Comparison of ENCODE assay signal across 18 cellular contexts in genomic region chr1:44033756-44034155, GRCh38.
"Had no signal": no experiment of that assay in that cellular context is flagged by ENCODE, and none has a peak within 500 bp of the region (broad histone marks: within the 10 kb centered on the region; RNA-seq: fewer than 3 reads in every experiment).

No MANE protein-coding gene starts in this region.

- H3K9me3 Mint-ChIP-seq: activated naive CD8-positive, alpha-beta T cell treated with anti-CD3 and anti-CD28 coated beads for 36 hours; activated T-cell treated with anti-CD3 and anti-CD28 coated beads, Interleukin-2, amount 50 U/mL, for 4 hours; natural killer cell treated with Interleukin-12 subunit alpha and Interleukin-12 subunit beta and Interleukin-15 and Interleukin-18, amount 100 ng/mL, for 72 hours had no signal

- ATAC-seq: activated CD4-positive, CD25-positive, alpha-beta regulatory T cell treated with anti-CD3 and anti-CD28 coated beads, Interleukin-2, amount 50 U/mL, for 24 hours; activated CD8-positive, alpha-beta memory T cell treated with anti-CD3 and anti-CD28 coated beads, Interleukin-2, amount 10 ng/mL, durations not matched to agents 7 days and 5 days; activated T-cell treated with anti-CD3 and anti-CD28 coated beads, Interleukin-2, amount 50 U/mL, for 4 hours; left lobe of liver; mucosa of descending colon; natural killer cell treated with Interleukin-12 subunit alpha and Interleukin-12 subunit beta and Interleukin-15 and Interleukin-18, amount 100 ng/mL, for 72 hours; pancreas; upper lobe of right lung had no signal

- H3K9me3 ChIP-seq: mucosa of descending colon, pancreas, upper lobe of right lung had no signal

- H3K27ac ChIP-seq: pancreas, upper lobe of right lung had no signal

- H3K27me3 Mint-ChIP-seq: activated CD8-positive, alpha-beta memory T cell treated with anti-CD3 and anti-CD28 coated beads, Interleukin-2, amount 10 ng/mL, durations not matched to agents 7 days and 5 days; activated naive CD8-positive, alpha-beta T cell treated with anti-CD3 and anti-CD28 coated beads for 36 hours; natural killer cell treated with Interleukin-12 subunit alpha and Interleukin-12 subunit beta and Interleukin-15 and Interleukin-18, amount 100 ng/mL, for 72 hours had no signal

- H3K4me3 ChIP-seq: mucosa of descending colon, pancreas, skin epidermis, upper lobe of right lung had no signal

- H3K36me3 ChIP-seq: pancreas, upper lobe of right lung had no signal

- H3K27ac Mint-ChIP-seq: activated naive CD8-positive, alpha-beta T cell treated with anti-CD3 and anti-CD28 coated beads for 36 hours; natural killer cell treated with Interleukin-12 subunit alpha and Interleukin-12 subunit beta and Interleukin-15 and Interleukin-18, amount 100 ng/mL, for 72 hours had no signal

- H3K36me3 Mint-ChIP-seq: activated CD8-positive, alpha-beta memory T cell treated with anti-CD3 and anti-CD28 coated beads, Interleukin-2, amount 10 ng/mL, durations not matched to agents 7 days and 5 days; natural killer cell treated with Interleukin-12 subunit alpha and Interleukin-12 subunit beta and Interleukin-15 and Interleukin-18, amount 100 ng/mL, for 72 hours had no signal

- FAIRE-seq: bronchial epithelial cell, frontal cortex, pancreas had no signal

- H3K27me3 ChIP-seq: pancreas, upper lobe of right lung had no signal

- H3K4me3 Mint-ChIP-seq: activated CD8-positive, alpha-beta memory T cell treated with anti-CD3 and anti-CD28 coated beads, Interleukin-2, amount 10 ng/mL, durations not matched to agents 7 days and 5 days; activated naive CD8-positive, alpha-beta T cell treated with anti-CD3 and anti-CD28 coated beads for 36 hours; activated T-cell treated with anti-CD3 and anti-CD28 coated beads, Interleukin-2, amount 50 U/mL, for 4 hours; natural killer cell treated with Interleukin-12 subunit alpha and Interleukin-12 subunit beta and Interleukin-15 and Interleukin-18, amount 100 ng/mL, for 72 hours had no signal

- DNase-seq: activated CD4-positive, alpha-beta T cell treated with anti-CD3 and anti-CD28 coated beads, Interleukin-2, amount 50 U/mL, for 48 hours; activated CD8-positive, alpha-beta memory T cell treated with anti-CD3 and anti-CD28 coated beads, Interleukin-2, amount 10 ng/mL, durations not matched to agents 7 days and 5 days; activated gamma-delta T cell; activated naive CD8-positive, alpha-beta T cell treated with anti-CD3 and anti-CD28 coated beads for 36 hours; activated T-cell treated with anti-CD3 and anti-CD28 coated beads, Interleukin-2, amount 50 U/mL, for 4 hours; anterior cingulate cortex; islet precursor cell; mammary epithelial cell; mucosa of descending colon; retina; upper lobe of right lung had no signal
